In genomic region chr22:31346733-31347250, GRCh38 we compare ENCODE assay signal across 8 cellular contexts. TPM values are rescaled to one million over a fixed set of nuclear protein-coding genes. Genes with fewer than 3 reads are reported as not detected.
DNase-seq lines count a peak whose midpoint lies in the region; ATAC-seq and TF ChIP-seq lines count a peak whose summit lies in the region.

No MANE protein-coding gene starts in this region.

- no peak for TF ChIP-seq CTCF in 22Rv1 (IDR thresholded peaks at IDR 0.05)
- no peak for TF ChIP-seq CTCF in stomach (IDR thresholded peaks at IDR 0.05)

- peak; percentile 51 for TF ChIP-seq POLR2A in GM15510 (IDR thresholded peaks at IDR 0.05; ENCODE audit: borderline replicate concordance, extremely low read depth, insufficient read length)
- no peak for TF ChIP-seq POLR2A in stomach (IDR thresholded peaks at IDR 0.05)

- no peak for TF ChIP-seq EP300 in stomach (IDR thresholded peaks at IDR 0.05)

- peaks cover 36% of the 10 kb centered on the region for H3K4me1 ChIP-seq in effector memory CD4-positive, alpha-beta T cell (ENCODE audit: control insufficient read depth, insufficient read depth, low read length, poor library complexity, severe bottlenecking)
- H3K4me1 ChIP-seq in stomach, result peaks cover 43 to 57% (median 54%) of the 10 kb centered on the region in 4 donors

- H3K27ac Mint-ChIP-seq in memory B cell, result no peak overlapping the region

- H3K27ac ChIP-seq in 22Rv1 (peak overlapping the region; percentile 100), stomach (peak overlapping the region; percentile 88 to 93 (median 89))
- H3K27ac ChIP-seq in effector memory CD4-positive, alpha-beta T cell (ENCODE audit: insufficient read depth, low read length, poor library complexity, severe bottlenecking), result peak overlapping the region; percentile 66

- H3K36me3 ChIP-seq in effector memory CD4-positive, alpha-beta T cell (ENCODE audit: control insufficient read depth, insufficient read depth, low read length), result peaks cover 6% of the 10 kb centered on the region
- peaks cover 0 to 11% (median 9%) of the 10 kb centered on the region in 4 donors for H3K36me3 ChIP-seq in stomach

- H3K36me3 Mint-ChIP-seq in memory B cell, result peaks cover 3% of the 10 kb centered on the region

- ATAC-seq in memory B cell (ENCODE audit: low read depth) (no peak), GM18870 (IDR thresholded peaks at IDR 0.05; ENCODE audit: unreplicated experiment) (no peak)

- H3K9me3 ChIP-seq in effector memory CD4-positive, alpha-beta T cell (ENCODE audit: control insufficient read depth, low read length), result no peaks in the 10 kb centered on the region
- H3K9me3 ChIP-seq in stomach, result no peaks in the 10 kb centered on the region

- H3K9me3 Mint-ChIP-seq in memory B cell, result no peaks in the 10 kb centered on the region

- no peaks in the 10 kb centered on the region for H3K27me3 ChIP-seq in effector memory CD4-positive, alpha-beta T cell (replicated peaks; ENCODE audit: control insufficient read depth, insufficient read depth, low read length, poor library complexity, severe bottlenecking)
- no peaks in the 10 kb centered on the region for H3K27me3 ChIP-seq in stomach

- peak overlapping the region; percentile 67 for H3K4me3 ChIP-seq in effector memory CD4-positive, alpha-beta T cell (ENCODE audit: insufficient read depth, low read depth, low read length, poor library complexity, severe bottlenecking)
- H3K4me3 ChIP-seq in stomach, result peak overlapping the region; percentile 62 to 76 (median 72)

- peaks cover 24% of the 10 kb centered on the region for H3K4me1 Mint-ChIP-seq in memory B cell

- intact Hi-C loops in stomach (cut with DNase I; ENCODE audit: low total_unique reads), result no loop called here

- peak overlapping the region; percentile 85 for H3K4me3 Mint-ChIP-seq in memory B cell

- DNase-seq in NCI-H1694 (lab: John Stamatoyannopoulos, UW), result peak; percentile 29
- peak; percentile 51 for DNase-seq in activated CD4-positive, alpha-beta T cell treated with anti-CD3 and anti-CD28 coated beads for 48 hours
- DNase-seq in effector memory CD4-positive, alpha-beta T cell, result peak in 2 of 3 donors; percentile 18 to 21
- peak; percentile 23 to 58 for DNase-seq in memory B cell (ENCODE audit: low spot score in 2 of 2)
- peak; percentile 63 for DNase-seq in stomach

- 0 to 1% (median 0%) methylated on average over 8 to 40 of the region's 40 CpGs for WGBS in stomach, 5 donors

- H3K27me3 Mint-ChIP-seq in memory B cell, result no peaks in the 10 kb centered on the region

RNA-seq across cellular contexts. Expression of gene PATZ1, which starts 0.6 kb away (rescaled TPM):
- total RNA-seq in stomach, result 10 to 100 TPM in 3 of 5 donors, 1 to 10 TPM in 2; 4.9 to 20.9 (median 14.1) TPM
- 10 to 100 TPM in 2 of 3 donors, 1 to 10 TPM in 1; 7.8 to 21.1 (median 13.8) TPM for polyA plus RNA-seq in stomach

RNA-seq across cellular contexts. Expression of gene DRG1, which starts 52.6 kb away (rescaled TPM):
- 10 to 100 TPM in 4 of 5 donors, 1 to 10 TPM in 1; 9.4 to 62.2 (median 35.0) TPM for total RNA-seq in stomach
- 10 to 100 TPM; 43.9 to 51.2 (median 46.2) TPM for polyA plus RNA-seq in stomach

RNA-seq across cellular contexts. Expression of gene PIK3IP1, which starts 54.5 kb away (rescaled TPM):
- 10 to 100 TPM in 3 of 5 donors, 1 to 10 TPM in 2; 3.5 to 53.0 (median 20.5) TPM for total RNA-seq in stomach
- 1 to 10 TPM; 6.6 to 8.5 (median 7.6) TPM for polyA plus RNA-seq in stomach
